In genomic region chr12:106138646-106139421, GRCh38 we compare ENCODE assay signal across 8 cellular contexts. TPM values are rescaled to one million over a fixed set of nuclear protein-coding genes. Genes with fewer than 3 reads are reported as not detected.
DNase-seq lines count a peak whose midpoint lies in the region; ATAC-seq, FAIRE-seq and TF ChIP-seq lines count a peak whose summit lies in the region.

TSS of gene NUAK1 (minus strand) at chr12:106138954. CDS start at chr12:106138653, 301 bp downstream.

- no peak for TF ChIP-seq CTCF in fibroblast of villous mesenchyme (IDR thresholded peaks at IDR 0.05; ENCODE audit: insufficient read depth, low read depth, low read length)

- peaks cover 0 to 11% (median 2%) of the 10 kb centered on the region in 7 donors for H3K9me3 Mint-ChIP-seq in naive B cell

- FAIRE-seq in urothelium cell line (lab: Jason Lieb, UNC) = no peak

- peaks cover 4 to 11% of the 10 kb centered on the region in 2 donors for H3K36me3 Mint-ChIP-seq in naive B cell

- H3K4me1 Mint-ChIP-seq in naive B cell = peaks cover 11 to 14% (median 12%) of the 10 kb centered on the region in 3 donors

- H3K4me3 Mint-ChIP-seq in naive B cell = peak within 1 kb of the TSS; percentile 23 to 89 (median 62)

- DNase-seq in NCI-H146 (lab: John Stamatoyannopoulos, UW) (peak; percentile 65), NCI-H146 treated with DMSO at 0.1 percent for 48 hours (lab: John Stamatoyannopoulos, UW; ENCODE audit: unreplicated experiment) (no peak), NCI-H1092 treated with DMSO at 0.1 percent for 48 hours (lab: John Stamatoyannopoulos, UW) (peak; percentile 64), fibroblast of villous mesenchyme (ENCODE audit: low read depth) (peak; percentile 74), naive B cell (no peak), urothelium cell line (ENCODE audit: low spot score) (peak; percentile 83)
- peak; percentile 26 to 34 for DNase-seq in activated T-cell treated with anti-CD3 and anti-CD28 coated beads, Interleukin-2, amount 50 U/mL, for 48 hours

- peaks cover 67 to 79% (median 78%) of the 10 kb centered on the region in 3 donors for H3K27me3 Mint-ChIP-seq in naive B cell

- peak within 1 kb of the TSS; percentile 78 for H3K4me3 ChIP-seq in fibroblast of villous mesenchyme (ENCODE audit: low read depth, low read length)

- ATAC-seq in naive B cell (ENCODE audit: low read depth in 2 of 2) = peak; percentile 26 to 38
- no peak for ATAC-seq in GM18517 (IDR thresholded peaks at IDR 0.05; ENCODE audit: unreplicated experiment)

- H3K27ac Mint-ChIP-seq in naive B cell = peak within 1 kb of the TSS in 1 of 6 donors; percentile 6

RNA-seq across cellular contexts. Expression of gene NUAK1, which starts in this region (rescaled TPM):
- total RNA-seq in fibroblast of villous mesenchyme = 82.8 and 84.6 TPM in 2 replicates
- not detected for polyA plus RNA-seq in naive B cell (ENCODE audit: low read depth in 6 of 6)

Comparison
In these comparisons a context has a peak if more than half of its experiments do, and no peak if none do; other contexts are left out.
1. DNase-seq: peak in NCI-H146 (single experiment), NCI-H1092 treated with DMSO at 0.1 percent for 48 hours (single experiment), activated T-cell treated with anti-CD3 and anti-CD28 coated beads, Interleukin-2, amount 50 U/mL, for 48 hours (2 of 2), fibroblast of villous mesenchyme (single experiment) and urothelium cell line (single experiment); none in NCI-H146 treated with DMSO at 0.1 percent for 48 hours (single experiment) and naive B cell (single experiment).
2. Peak in ATAC-seq in naive B cell; RNA of the gene not detected or under 1 TPM.